ENCODE assay signal across 2 cellular contexts in genomic region chr2:27353762-27354596, GRCh38.
TF ChIP-seq lines count a peak whose summit lies in the region.

No MANE protein-coding gene starts in this region.

TF ChIP-seq in A549, 52 proteins besides CTCF, POLR2A, EP300 and RAD21 (continued from another document):
- TF ChIP-seq, protein P1, sequence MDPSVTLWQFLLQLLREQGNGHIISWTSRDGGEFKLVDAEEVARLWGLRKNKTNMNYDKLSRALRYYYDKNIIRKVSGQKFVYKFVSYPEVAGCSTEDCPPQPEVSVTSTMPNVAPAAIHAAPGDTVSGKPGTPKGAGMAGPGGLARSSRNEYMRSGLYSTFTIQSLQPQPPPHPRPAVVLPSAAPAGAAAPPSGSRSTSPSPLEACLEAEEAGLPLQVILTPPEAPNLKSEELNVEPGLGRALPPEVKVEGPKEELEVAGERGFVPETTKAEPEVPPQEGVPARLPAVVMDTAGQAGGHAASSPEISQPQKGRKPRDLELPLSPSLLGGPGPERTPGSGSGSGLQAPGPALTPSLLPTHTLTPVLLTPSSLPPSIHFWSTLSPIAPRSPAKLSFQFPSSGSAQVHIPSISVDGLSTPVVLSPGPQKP (IDR thresholded peaks at IDR 0.05; ENCODE audit: low read depth, low read length) = no peak
- TF ChIP-seq BHLHE40 (IDR thresholded peaks at IDR 0.05; ENCODE audit: low read depth, low read length) (no peak), MAX (IDR thresholded peaks at IDR 0.05) (no peak), KDM1A (IDR thresholded peaks at IDR 0.05; ENCODE audit: low read depth) (no peak), FOSL2 (IDR thresholded peaks at IDR 0.05) (no peak), FOSL2 (CRISPR knock-in tag; IDR thresholded peaks at IDR 0.05) (no peak), MAZ (IDR thresholded peaks at IDR 0.05; ENCODE audit: borderline replicate concordance, low read depth, low read length) (no peak), HDAC2 (IDR thresholded peaks at IDR 0.05) (no peak), E2F6 (IDR thresholded peaks at IDR 0.05; ENCODE audit: borderline replicate concordance, low read depth) (no peak), MYC (IDR thresholded peaks at IDR 0.05; ENCODE audit: borderline replicate concordance, low read length) (no peak), EHMT2 (IDR thresholded peaks at IDR 0.05; ENCODE audit: low read depth) (no peak), KDM5A (IDR thresholded peaks at IDR 0.05) (no peak), SMC3 (IDR thresholded peaks at IDR 0.05) (no peak), HOXA7 (CRISPR knock-in tag; IDR thresholded peaks at IDR 0.05) (no peak), HEYL (CRISPR knock-in tag; IDR thresholded peaks at IDR 0.05) (no peak), CHD4 (IDR thresholded peaks at IDR 0.05; ENCODE audit: borderline replicate concordance) (no peak), HOXB13 (CRISPR knock-in tag; IDR thresholded peaks at IDR 0.05; ENCODE audit: low read depth) (no peak), RARB (CRISPR knock-in tag; IDR thresholded peaks at IDR 0.05) (no peak)
- TF ChIP-seq, protein P2, sequence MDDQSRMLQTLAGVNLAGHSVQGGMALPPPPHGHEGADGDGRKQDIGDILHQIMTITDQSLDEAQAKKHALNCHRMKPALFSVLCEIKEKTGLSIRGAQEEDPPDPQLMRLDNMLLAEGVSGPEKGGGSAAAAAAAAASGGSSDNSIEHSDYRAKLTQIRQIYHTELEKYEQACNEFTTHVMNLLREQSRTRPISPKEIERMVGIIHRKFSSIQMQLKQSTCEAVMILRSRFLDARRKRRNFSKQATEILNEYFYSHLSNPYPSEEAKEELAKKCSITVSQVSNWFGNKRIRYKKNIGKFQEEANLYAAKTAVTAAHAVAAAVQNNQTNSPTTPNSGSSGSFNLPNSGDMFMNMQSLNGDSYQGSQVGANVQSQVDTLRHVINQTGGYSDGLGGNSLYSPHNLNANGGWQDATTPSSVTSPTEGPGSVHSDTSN (IDR thresholded peaks at IDR 0.05) = no peak
- TF ChIP-seq, protein P3, sequence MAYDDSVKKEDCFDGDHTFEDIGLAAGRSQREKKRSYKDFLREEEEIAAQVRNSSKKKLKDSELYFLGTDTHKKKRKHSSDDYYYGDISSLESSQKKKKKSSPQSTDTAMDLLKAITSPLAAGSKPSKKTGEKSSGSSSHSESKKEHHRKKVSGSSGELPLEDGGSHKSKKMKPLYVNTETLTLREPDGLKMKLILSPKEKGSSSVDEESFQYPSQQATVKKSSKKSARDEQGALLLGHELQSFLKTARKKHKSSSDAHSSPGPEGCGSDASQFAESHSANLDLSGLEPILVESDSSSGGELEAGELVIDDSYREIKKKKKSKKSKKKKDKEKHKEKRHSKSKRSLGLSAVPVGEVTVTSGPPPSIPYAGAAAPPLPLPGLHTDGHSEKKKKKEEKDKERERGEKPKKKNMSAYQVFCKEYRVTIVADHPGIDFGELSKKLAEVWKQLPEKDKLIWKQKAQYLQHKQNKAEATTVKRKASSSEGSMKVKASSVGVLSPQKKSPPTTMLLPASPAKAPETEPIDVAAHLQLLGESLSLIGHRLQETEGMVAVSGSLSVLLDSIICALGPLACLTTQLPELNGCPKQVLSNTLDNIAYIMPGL (CRISPR knock-in tag; IDR thresholded peaks at IDR 0.05; ENCODE audit: borderline replicate concordance) = no peak

TF ChIP-seq in GM23338, 12 proteins besides CTCF, POLR2A, EP300 and RAD21 (continued from another document):
- TF ChIP-seq ZNF462 (CRISPR knock-in tag; IDR thresholded peaks at IDR 0.05) = no peak
- no peak for TF ChIP-seq POLR2AphosphoS5 (IDR thresholded peaks at IDR 0.05; ENCODE audit: low read depth)
- no peak for TF ChIP-seq EZH2phosphoT487 (IDR thresholded peaks at IDR 0.05; ENCODE audit: unreplicated experiment)
